Comparison of ENCODE assay signal across 11 cellular contexts in genomic region chr6:165834613-165835259, GRCh38.
DNase-seq lines count a peak whose midpoint lies in the region; ATAC-seq and FAIRE-seq lines count a peak whose summit lies in the region.
"Had no signal": no experiment of that assay in that cellular context is flagged by ENCODE, and none has a peak within 500 bp of the region (broad histone marks: within the 10 kb centered on the region; RNA-seq: fewer than 3 reads in every experiment).

No MANE protein-coding gene starts in this region.

- peak; percentile 60 for FAIRE-seq in islet of Langerhans (lab: Jason Lieb, UNC)

- peak; percentile 1 for DNase-seq in SIG-M5 treated with dmso at 0.1 percent for 504 hours (lab: John Stamatoyannopoulos, UW; ENCODE audit: unreplicated experiment)
- no peak for DNase-seq in SIG-M5 (lab: John Stamatoyannopoulos, UW)
- peak; percentile 99 for DNase-seq in SHP77 treated with DMSO at 0.1 percent for 48 hours (lab: John Stamatoyannopoulos, UW)
- DNase-seq in ureter (ENCODE audit: low spot score), result peak; percentile 77
- DNase-seq: activated T-cell treated with anti-CD3 and anti-CD28 coated beads, Interleukin-2, amount 50 U/mL, for 4 hours; NCI-H1436; T-cell had no signal

- ATAC-seq in GM19395 (IDR thresholded peaks at IDR 0.05; ENCODE audit: unreplicated experiment) (no peak), GM21528 (IDR thresholded peaks at IDR 0.05; ENCODE audit: low FRiP score, unreplicated experiment) (no peak), HG02938 (IDR thresholded peaks at IDR 0.05; ENCODE audit: unreplicated experiment) (no peak)
- ATAC-seq: T-cell had no signal
